17 cellular contexts compared by ENCODE assay signal in genomic region chr1:91755176-91755575, GRCh38.
DNase-seq lines count a peak whose midpoint lies in the region; ATAC-seq and TF ChIP-seq lines count a peak whose summit lies in the region.
"Had no signal": no experiment of that assay in that cellular context is flagged by ENCODE, and none has a peak within 500 bp of the region (broad histone marks: within the 10 kb centered on the region; RNA-seq: fewer than 3 reads in every experiment).

No MANE protein-coding gene starts in this region.

- TF ChIP-seq POLR2A in gastrocnemius medialis (IDR thresholded peaks at IDR 0.05) = no peak

- peak overlapping the region; percentile 66 for H3K27ac ChIP-seq in right cardiac atrium (ENCODE audit: low read length)
- peak overlapping the region; percentile 65 to 73 (median 72) for H3K27ac ChIP-seq in gastrocnemius medialis
- H3K27ac ChIP-seq in coronary artery = peak overlapping the region in 1 of 2 donors; percentile 56

- DNase-seq in AG09319 (ENCODE audit: extremely low read depth, low read depth) (peak; percentile 81), choroid plexus epithelial cell (ENCODE audit: low read depth) (peak; percentile 48), right cardiac atrium (peak; percentile 55 to 75 (median 57)), gastrocnemius medialis (peak in 1 of 2 donors; percentile 68), coronary artery (ENCODE audit: low spot score) (no peak), HFFc6 (no peak)
- no peak for DNase-seq in activated CD8-positive, alpha-beta T cell treated with anti-CD3 and anti-CD28 coated beads, Interleukin-2, amount 10 ng/mL, durations not matched to agents 7 days and 5 days
- DNase-seq: activated CD4-positive, alpha-beta T cell treated with anti-CD3 and anti-CD28 coated beads for 4 hours; activated T-cell treated with anti-CD3 and anti-CD28 coated beads, Interleukin-2, amount 50 U/mL, for 1 hour; amniotic stem cell; DMS153; KG1; NCI-H1105 treated with DMSO at 0.1 percent for 48 hours; NK-92 treated with Interleukin-12 subunit alpha and Interleukin-12 subunit beta, amount 100 ng/mL, for 24 hours; SIG-M5 had no signal

- intact Hi-C loops in right cardiac atrium (cut with DNase I) (no loop called here), gastrocnemius medialis (cut with DNase I; ENCODE audit: low total_unique reads) (loop anchor here (5.0 kb wide), 1 partner anchor 92 kb away; no protein-coding TSS in a partner anchor)

- POLR2A ChIA-PET in activated CD8-positive, alpha-beta T cell treated with anti-CD3 and anti-CD28 coated beads, Interleukin-2, amount 10 ng/mL, durations not matched to agents 7 days and 5 days (lab: Charles Lee) = no interaction called here

- H3K36me3 Mint-ChIP-seq in activated CD8-positive, alpha-beta T cell treated with anti-CD3 and anti-CD28 coated beads, Interleukin-2, amount 10 ng/mL, durations not matched to agents 7 days and 5 days (ENCODE audit: low read depth) = no peaks in the 10 kb centered on the region
- peaks cover 4% of the 10 kb centered on the region; the same call in 1 of the 2 replicates for H3K36me3 Mint-ChIP-seq in HFFc6 (ENCODE audit: low read depth)

- H3K9me3 ChIP-seq in right cardiac atrium (ENCODE audit: control insufficient read depth, low read length) (no peaks in the 10 kb centered on the region), gastrocnemius medialis (no peaks in the 10 kb centered on the region)

- H3K27me3 Mint-ChIP-seq in activated CD8-positive, alpha-beta T cell treated with anti-CD3 and anti-CD28 coated beads, Interleukin-2, amount 10 ng/mL, durations not matched to agents 7 days and 5 days (ENCODE audit: low read depth) = no peaks in the 10 kb centered on the region
- H3K27me3 Mint-ChIP-seq in HFFc6 (ENCODE audit: insufficient read depth) = no peaks in the 10 kb centered on the region

- H3K4me3 ChIP-seq in choroid plexus epithelial cell (ENCODE audit: low read depth, low read length) (no peak overlapping the region), right cardiac atrium (ENCODE audit: low read length) (no peak overlapping the region), gastrocnemius medialis (no peak overlapping the region), coronary artery (no peak overlapping the region)

- ATAC-seq in right cardiac atrium = peak; percentile 58 to 63
- ATAC-seq in gastrocnemius medialis = peak; percentile 68 to 74
- ATAC-seq in activated CD8-positive, alpha-beta T cell treated with anti-CD3 and anti-CD28 coated beads, Interleukin-2, amount 10 ng/mL, durations not matched to agents 7 days and 5 days = no peak
- no peak for ATAC-seq in HG03520 (IDR thresholded peaks at IDR 0.05; ENCODE audit: unreplicated experiment)

- CTCF ChIA-PET in activated CD8-positive, alpha-beta T cell treated with anti-CD3 and anti-CD28 coated beads, Interleukin-2, amount 10 ng/mL, durations not matched to agents 7 days and 5 days (lab: Charles Lee) = no interaction called here

- no peaks in the 10 kb centered on the region for H3K9me3 Mint-ChIP-seq in activated CD8-positive, alpha-beta T cell treated with anti-CD3 and anti-CD28 coated beads, Interleukin-2, amount 10 ng/mL, durations not matched to agents 7 days and 5 days (ENCODE audit: insufficient read depth)
- no peaks in the 10 kb centered on the region for H3K9me3 Mint-ChIP-seq in HFFc6
- H3K9me3 Mint-ChIP-seq: T-helper 2 cell treated with Interferon-gamma antibody and Interleukin-4, amounts not matched to agents 5 μg/mL and 100 μg/mL, for 36 hours had no signal

- H3K27ac Mint-ChIP-seq in activated CD8-positive, alpha-beta T cell treated with anti-CD3 and anti-CD28 coated beads, Interleukin-2, amount 10 ng/mL, durations not matched to agents 7 days and 5 days = no peak overlapping the region
- no peak overlapping the region for H3K27ac Mint-ChIP-seq in HFFc6
- H3K27ac Mint-ChIP-seq: T-helper 2 cell treated with Interferon-gamma antibody and Interleukin-4, amounts not matched to agents 5 μg/mL and 100 μg/mL, for 36 hours had no signal

- peaks cover 2% of the 10 kb centered on the region for H3K4me1 ChIP-seq in right cardiac atrium (ENCODE audit: control insufficient read depth, insufficient read depth, low read length)
- peaks cover 52 to 61% of the 10 kb centered on the region in 2 donors for H3K4me1 ChIP-seq in gastrocnemius medialis

- no peaks in the 10 kb centered on the region for H3K36me3 ChIP-seq in gastrocnemius medialis

- no peak for TF ChIP-seq CTCF in AG09319 (IDR thresholded peaks at IDR 0.05; ENCODE audit: low read depth, low read length)
- no peak for TF ChIP-seq CTCF in choroid plexus epithelial cell (conservative IDR thresholded peaks at IDR 0.05; ENCODE audit: low read depth, low read length)
- no peak for TF ChIP-seq CTCF in gastrocnemius medialis (IDR thresholded peaks at IDR 0.05 in 4 of 5, conservative IDR thresholded peaks at IDR 0.05 in 1 of 5)
- no peak for TF ChIP-seq CTCF in coronary artery (IDR thresholded peaks at IDR 0.05)
- no peak for TF ChIP-seq CTCF in HFFc6 (IDR thresholded peaks at IDR 0.05)

- in situ Hi-C loops in gastrocnemius medialis (cut with MboI; ENCODE audit: low sequenced_read_pairs in 4 of 4) = no loop called here

- H3K27me3 ChIP-seq in right cardiac atrium (ENCODE audit: control insufficient read depth, insufficient read depth) (no peaks in the 10 kb centered on the region), gastrocnemius medialis (no peaks in the 10 kb centered on the region)

- no peak overlapping the region for H3K4me3 Mint-ChIP-seq in activated CD8-positive, alpha-beta T cell treated with anti-CD3 and anti-CD28 coated beads, Interleukin-2, amount 10 ng/mL, durations not matched to agents 7 days and 5 days
- no peak overlapping the region for H3K4me3 Mint-ChIP-seq in HFFc6
- H3K4me3 Mint-ChIP-seq: T-helper 2 cell treated with Interferon-gamma antibody and Interleukin-4, amounts not matched to agents 5 μg/mL and 100 μg/mL, for 36 hours had no signal

- peaks cover 26% of the 10 kb centered on the region for H3K4me1 Mint-ChIP-seq in activated CD8-positive, alpha-beta T cell treated with anti-CD3 and anti-CD28 coated beads, Interleukin-2, amount 10 ng/mL, durations not matched to agents 7 days and 5 days (ENCODE audit: low read depth)
- H3K4me1 Mint-ChIP-seq in HFFc6 (ENCODE audit: low read depth) = peaks cover 58% of the 10 kb centered on the region

- 57% methylated on average over 6 of the region's 6 CpGs for WGBS in right cardiac atrium

Comparison
In these comparisons a context has a peak if more than half of its experiments do, and no peak if none do; other contexts are left out.
1. DNase-seq: peak in AG09319 (single experiment), choroid plexus epithelial cell (single experiment) and right cardiac atrium (3 of 3); none in activated CD8-positive, alpha-beta T cell treated with anti-CD3 and anti-CD28 coated beads, Interleukin-2, amount 10 ng/mL, durations not matched to agents 7 days and 5 days (single experiment), coronary artery (single experiment) and HFFc6 (single experiment).
2. ATAC-seq: peak in right cardiac atrium (2 of 2) and gastrocnemius medialis (2 of 2); none in activated CD8-positive, alpha-beta T cell treated with anti-CD3 and anti-CD28 coated beads, Interleukin-2, amount 10 ng/mL, durations not matched to agents 7 days and 5 days (single experiment) and HG03520 (single experiment).